Comparison of ENCODE assay signal across 8 cellular contexts in genomic region chr22:45009881-45010531, GRCh38. TPM values are rescaled to one million over a fixed set of nuclear protein-coding genes. Genes with fewer than 3 reads are reported as not detected.
DNase-seq lines count a peak whose midpoint lies in the region; ATAC-seq and TF ChIP-seq lines count a peak whose summit lies in the region.

Gene PHF21B (minus strand): TSS chr22:45010005. CDS start chr22:45009549, 456 bp downstream.

- H2AFZ ChIP-seq in osteoblast (ENCODE audit: low read length) = no peak within 1 kb of the TSS

- H3K27me3 ChIP-seq in foreskin keratinocyte (peaks cover 76% of the 10 kb centered on the region), osteoblast (ENCODE audit: insufficient read depth, low read length) (peaks cover 60% of the 10 kb centered on the region)

- no peak within 1 kb of the TSS for H3K27ac ChIP-seq in foreskin keratinocyte
- H3K27ac ChIP-seq in osteoblast (ENCODE audit: low read depth, low read length) = no peak within 1 kb of the TSS

- no peaks in the 10 kb centered on the region for H3K79me2 ChIP-seq in osteoblast (ENCODE audit: insufficient read depth, low read length)

- no peaks in the 10 kb centered on the region for H3K36me3 ChIP-seq in osteoblast (ENCODE audit: insufficient read depth, low read length)

- TF ChIP-seq CTCF in foreskin keratinocyte (conservative IDR thresholded peaks at IDR 0.05) (no peak), osteoblast (IDR thresholded peaks at IDR 0.05; ENCODE audit: extremely low read depth, low read depth, low read length) (no peak)

- peak within 1 kb of the TSS; percentile 61 for H3K4me3 ChIP-seq in osteoblast (ENCODE audit: insufficient read depth, low read length)

- H3K4me1 ChIP-seq in foreskin keratinocyte = no peaks in the 10 kb centered on the region
- H3K4me1 ChIP-seq in osteoblast (ENCODE audit: insufficient read depth, low read length) = no peaks in the 10 kb centered on the region

- ATAC-seq in foreskin keratinocyte (peak; percentile 28), HG02938 (IDR thresholded peaks at IDR 0.05; ENCODE audit: unreplicated experiment) (no peak)

- no peaks in the 10 kb centered on the region for H3K9me3 ChIP-seq in osteoblast (ENCODE audit: low read depth, low read length)

- H3K4me2 ChIP-seq in osteoblast (ENCODE audit: insufficient read depth, low read length) = peak within 1 kb of the TSS; percentile 76

- DNase-seq in DMS53 treated with DMSO at 0.1 percent for 48 hours (lab: John Stamatoyannopoulos, UW; ENCODE audit: unreplicated experiment) (peak; percentile 15), NCI-H1694 (lab: John Stamatoyannopoulos, UW) (peak; percentile 64), foreskin keratinocyte (peak in 1 of 2 donors; percentile 18), osteoblast (ENCODE audit: insufficient read length, low spot score, missing footprints) (peak; percentile 91), T-helper 9 cell (no peak), NCI-H187 treated with DMSO at 0.1 percent for 48 hours (lab: John Stamatoyannopoulos, UW) (no peak)
- peak; percentile 78 for DNase-seq in activated CD8-positive, alpha-beta memory T cell treated with anti-CD3 and anti-CD28 coated beads, Interleukin-2, amount 50 U/mL, for 48 hours

- H4K20me1 ChIP-seq in osteoblast (ENCODE audit: insufficient read depth, low read length) = no peaks in the 10 kb centered on the region

RNA-seq across cellular contexts. Expression of gene PHF21B, which starts in this region (rescaled TPM):
- total RNA-seq in foreskin keratinocyte = 0.14 and 0.27 TPM in 2 replicates
- polyA plus RNA-seq in foreskin keratinocyte = 0.10 and 0.12 TPM in 2 replicates
- total RNA-seq in osteoblast = not detected in 2 replicates

Comparison
In these comparisons a context has a peak if more than half of its experiments do, and no peak if none do; other contexts are left out.
1. Peak in ATAC-seq in foreskin keratinocyte; RNA of the gene not detected or under 1 TPM.
2. Peak in DNase-seq, H3K4me3 ChIP-seq and H3K4me2 ChIP-seq in osteoblast; RNA of the gene not detected or under 1 TPM.
3. DNase-seq: peak in DMS53 treated with DMSO at 0.1 percent for 48 hours (single experiment), NCI-H1694 (single experiment) and activated CD8-positive, alpha-beta memory T cell treated with anti-CD3 and anti-CD28 coated beads, Interleukin-2, amount 50 U/mL, for 48 hours (single experiment); none in T-helper 9 cell (single experiment) and NCI-H187 treated with DMSO at 0.1 percent for 48 hours (single experiment).